9 cellular contexts compared by ENCODE assay signal in genomic region chr1:247360991-247361721, GRCh38. TPM values are rescaled to one million over a fixed set of nuclear protein-coding genes. Genes with fewer than 3 reads are reported as not detected.
DNase-seq lines count a peak whose midpoint lies in the region; ATAC-seq and TF ChIP-seq lines count a peak whose summit lies in the region.
"Had no signal": no experiment of that assay in that cellular context is flagged by ENCODE, and none has a peak within 500 bp of the region (broad histone marks: within the 10 kb centered on the region; RNA-seq: fewer than 3 reads in every experiment).

No MANE protein-coding gene starts in this region.

- no peaks in the 10 kb centered on the region for H3K9me3 ChIP-seq in BE2C

- peak; percentile 43 for ATAC-seq in stimulated activated naive CD8-positive, alpha-beta T cell treated with anti-CD3 and anti-CD28 coated beads, Interleukin-15, amount 100 ng/mL, for 72 hours
- ATAC-seq in stimulated activated naive CD8-positive, alpha-beta T cell treated with anti-CD3 and anti-CD28 coated beads, Interleukin-15, Interleukin-2, amounts not matched to agents 100 U/mL and 50 U/mL, for 24 hours = no peak
- no peak for ATAC-seq in GM19035 (IDR thresholded peaks at IDR 0.05; ENCODE audit: unreplicated experiment)

- POLR2A ChIA-PET in HEK293T (lab: Yijun Ruan, JAX) = no interaction called here

- H3K27ac Mint-ChIP-seq in stimulated activated naive CD8-positive, alpha-beta T cell treated with anti-CD3 and anti-CD28 coated beads, Interleukin-15, amount 100 ng/mL, for 72 hours = no peak overlapping the region
- H3K27ac Mint-ChIP-seq: activated naive CD4-positive, alpha-beta T cell treated with anti-CD3 and anti-CD28 coated beads, Interleukin-2, amount 10 ng/mL, durations not matched to agents 7 days and 5 days had no signal

- H3K36me3 ChIP-seq in BE2C = no peaks in the 10 kb centered on the region

- H3K4me1 Mint-ChIP-seq in stimulated activated naive CD8-positive, alpha-beta T cell treated with anti-CD3 and anti-CD28 coated beads, Interleukin-15, amount 100 ng/mL, for 72 hours = peaks cover 11% of the 10 kb centered on the region
- H3K4me1 Mint-ChIP-seq: activated naive CD4-positive, alpha-beta T cell treated with anti-CD3 and anti-CD28 coated beads, Interleukin-2, amount 10 ng/mL, durations not matched to agents 7 days and 5 days had no signal

- H3K4me1 ChIP-seq in BE2C = no peaks in the 10 kb centered on the region

- peaks cover 4 to 5% of the 10 kb centered on the region in 2 donors for H3K9me3 Mint-ChIP-seq in stimulated activated naive CD8-positive, alpha-beta T cell treated with anti-CD3 and anti-CD28 coated beads, Interleukin-15, amount 100 ng/mL, for 72 hours

- H3K4me3 Mint-ChIP-seq in stimulated activated naive CD8-positive, alpha-beta T cell treated with anti-CD3 and anti-CD28 coated beads, Interleukin-15, amount 100 ng/mL, for 72 hours = peak overlapping the region in 1 of 2 donors; percentile 12
- H3K4me3 Mint-ChIP-seq: activated naive CD4-positive, alpha-beta T cell treated with anti-CD3 and anti-CD28 coated beads, Interleukin-2, amount 10 ng/mL, durations not matched to agents 7 days and 5 days had no signal

- H3K4me3 ChIP-seq in BE2C (ENCODE audit: low read depth, low read length) = no peak overlapping the region

- no peak for DNase-seq in stimulated activated naive CD8-positive, alpha-beta T cell treated with anti-CD3 and anti-CD28 coated beads, Interleukin-15, amount 100 ng/mL, for 72 hours
- no peak for DNase-seq in stimulated activated naive CD8-positive, alpha-beta T cell treated with anti-CD3 and anti-CD28 coated beads, Interleukin-15, Interleukin-2, amounts not matched to agents 100 U/mL and 50 U/mL, for 24 hours
- DNase-seq in globus pallidus (ENCODE audit: low spot score) = peak; percentile 26
- peak in 37 of 56 donors; percentile 7 to 81 (median 37) for DNase-seq in nucleus accumbens (lab: John Stamatoyannopoulos, UW)
- DNase-seq in activated CD8-positive, alpha-beta memory T cell treated with anti-CD3 and anti-CD28 coated beads, Interleukin-2, amount 50 U/mL, for 4 hours = no peak
- no peak for DNase-seq in BE2C
- no peak for DNase-seq in HEK293T (ENCODE audit: extremely low spot score)
- DNase-seq: activated naive CD4-positive, alpha-beta T cell treated with anti-CD3 and anti-CD28 coated beads, Interleukin-2, amount 10 ng/mL, durations not matched to agents 7 days and 5 days had no signal

- peaks cover 30% of the 10 kb centered on the region for H3K27me3 ChIP-seq in BE2C

- CTCF ChIA-PET in HEK293T (lab: Yijun Ruan, JAX) = no interaction called here

- TF ChIP-seq CTCF in BE2C (IDR thresholded peaks at IDR 0.05; ENCODE audit: low read depth, low read length) = no peak

- H3K27me3 Mint-ChIP-seq in stimulated activated naive CD8-positive, alpha-beta T cell treated with anti-CD3 and anti-CD28 coated beads, Interleukin-15, amount 100 ng/mL, for 72 hours = peaks cover 54% of the 10 kb centered on the region

TF ChIP-seq in HEK293T, 16 proteins besides CTCF, POLR2A, EP300 and RAD21:
- no peak for TF ChIP-seq SP1 (IDR thresholded peaks at IDR 0.05)
- no peak for TF ChIP-seq FOXA1 (IDR thresholded peaks at IDR 0.05)
- TF ChIP-seq SUZ12 (IDR thresholded peaks at IDR 0.05) = no peak
- TF ChIP-seq LEF1 (IDR thresholded peaks at IDR 0.05; ENCODE audit: borderline replicate concordance) = no peak
- no peak for TF ChIP-seq TARDBP (IDR thresholded peaks at IDR 0.05)
- no peak for TF ChIP-seq L3MBTL2 (conservative IDR thresholded peaks at IDR 0.05)
- TF ChIP-seq NFRKB (IDR thresholded peaks at IDR 0.05) = no peak
- TF ChIP-seq BHLHE40 (IDR thresholded peaks at IDR 0.05; ENCODE audit: borderline replicate concordance) = no peak
- no peak for TF ChIP-seq ZNF384 (IDR thresholded peaks at IDR 0.05)
- TF ChIP-seq ARNT (IDR thresholded peaks at IDR 0.05) = no peak
- TF ChIP-seq FOXM1 (IDR thresholded peaks at IDR 0.05; ENCODE audit: borderline replicate concordance) = no peak
- TF ChIP-seq PKNOX1 (IDR thresholded peaks at IDR 0.05) = no peak
- TF ChIP-seq ELF4 (IDR thresholded peaks at IDR 0.05) = no peak
- TF ChIP-seq FOXK2 (IDR thresholded peaks at IDR 0.05) = no peak
- TF ChIP-seq HDGF (IDR thresholded peaks at IDR 0.05; ENCODE audit: borderline replicate concordance) = no peak
- TF ChIP-seq CTBP1 (IDR thresholded peaks at IDR 0.05; ENCODE audit: borderline replicate concordance) = no peak
TF ChIP-seq in HEK293T: peak in this region for 0.

RNA-seq across cellular contexts. Expression of gene ZNF496, which starts 29.5 kb away (rescaled TPM):
- 57.8 TPM for polyA plus RNA-seq in BE2C (2012; ENCODE audit: insufficient read depth, insufficient read length, low read depth)

RNA-seq across cellular contexts. Expression of gene NLRP3, which starts 54.8 kb away (rescaled TPM):
- not detected for polyA plus RNA-seq in BE2C (2012; ENCODE audit: insufficient read depth, insufficient read length, low read depth)

Comparison
In these comparisons a context has a peak if more than half of its experiments do, and no peak if none do; other contexts are left out.
1. DNase-seq: peak in globus pallidus (single experiment) and nucleus accumbens (37 of 56); none in stimulated activated naive CD8-positive, alpha-beta T cell treated with anti-CD3 and anti-CD28 coated beads, Interleukin-15, amount 100 ng/mL, for 72 hours (0 of 2), stimulated activated naive CD8-positive, alpha-beta T cell treated with anti-CD3 and anti-CD28 coated beads, Interleukin-15, Interleukin-2, amounts not matched to agents 100 U/mL and 50 U/mL, for 24 hours (single experiment), activated CD8-positive, alpha-beta memory T cell treated with anti-CD3 and anti-CD28 coated beads, Interleukin-2, amount 50 U/mL, for 4 hours (single experiment), BE2C (single experiment) and HEK293T (single experiment).